ENCODE assay signal across 8 cellular contexts in genomic region chr17:82457790-82458129, GRCh38. TPM values are rescaled to one million over a fixed set of nuclear protein-coding genes. Genes with fewer than 3 reads are reported as not detected.
DNase-seq lines count a peak whose midpoint lies in the region; ATAC-seq and TF ChIP-seq lines count a peak whose summit lies in the region.

No MANE protein-coding gene starts in this region.

- peak overlapping the region; percentile 93 for H3K4me3 Mint-ChIP-seq in T-helper 17 cell

- peaks cover 16 to 21% of the 10 kb centered on the region in 2 donors for H3K4me1 ChIP-seq in gastrocnemius medialis

- H3K27ac Mint-ChIP-seq in T-helper 17 cell, result peak overlapping the region; percentile 92

- H3K36me3 Mint-ChIP-seq in T-helper 17 cell (ENCODE audit: low read depth), result peaks cover 4% of the 10 kb centered on the region

- H3K27me3 ChIP-seq in gastrocnemius medialis, result no peaks in the 10 kb centered on the region

- H3K9me3 ChIP-seq in T-helper 17 cell (ENCODE audit: control insufficient read depth, low read length, poor library complexity, severe bottlenecking) (no peaks in the 10 kb centered on the region), gastrocnemius medialis (no peaks in the 10 kb centered on the region)

- DNase-seq in T-helper 17 cell, result no peak
- DNase-seq in fibroblast of villous mesenchyme (ENCODE audit: low read depth), result no peak
- no peak for DNase-seq in gastrocnemius medialis
- no peak for DNase-seq in NCI-H2081 treated with DMSO at 0.1 percent for 48 hours (lab: John Stamatoyannopoulos, UW)
- DNase-seq in NCI-H2196 (lab: John Stamatoyannopoulos, UW; ENCODE audit: unreplicated experiment), result no peak
- no peak for DNase-seq in middle frontal gyrus (ENCODE audit: extremely low spot score, low spot score)

- peaks cover 0 to 27% of the 10 kb centered on the region in 2 donors for H3K36me3 ChIP-seq in gastrocnemius medialis

- TF ChIP-seq CTCF in fibroblast of villous mesenchyme (IDR thresholded peaks at IDR 0.05; ENCODE audit: insufficient read depth, low read depth, low read length), result no peak
- no peak for TF ChIP-seq CTCF in gastrocnemius medialis (IDR thresholded peaks at IDR 0.05 in 4 of 5, conservative IDR thresholded peaks at IDR 0.05 in 1 of 5)

- peak overlapping the region; percentile 78 for H3K4me3 ChIP-seq in fibroblast of villous mesenchyme (ENCODE audit: low read depth, low read length)
- peak overlapping the region; percentile 68 to 98 (median 80) for H3K4me3 ChIP-seq in gastrocnemius medialis

- intact Hi-C loops in gastrocnemius medialis (cut with DNase I; ENCODE audit: low total_unique reads), result loop anchor here (1.0 to 10.0 kb wide), 4 partner anchors 37 to 533 kb away; partner anchors contain the start of genes FOXK2 and MAFG

- H3K27ac ChIP-seq in gastrocnemius medialis, result peak overlapping the region; percentile 99 to 100 (median 100)

- H3K4me1 Mint-ChIP-seq in T-helper 17 cell, result peaks cover 27% of the 10 kb centered on the region

- TF ChIP-seq POLR2A in gastrocnemius medialis (IDR thresholded peaks at IDR 0.05), result no peak

- in situ Hi-C loops in gastrocnemius medialis (cut with MboI; ENCODE audit: low sequenced_read_pairs in 4 of 4), result no loop called here

- no peaks in the 10 kb centered on the region for H3K27me3 Mint-ChIP-seq in T-helper 17 cell

- ATAC-seq in GM21737 (IDR thresholded peaks at IDR 0.05; ENCODE audit: unreplicated experiment) (peak; percentile 1), T-helper 17 cell (no peak), gastrocnemius medialis (no peak), HG03095 (IDR thresholded peaks at IDR 0.05; ENCODE audit: unreplicated experiment) (no peak)

RNA-seq across cellular contexts. Expression of gene NARF, which starts 0.8 kb away (rescaled TPM):
- total RNA-seq in T-helper 17 cell (10 to 100 TPM; 86.2 to 94.4 TPM), fibroblast of villous mesenchyme (21.6 and 30.3 TPM in 2 replicates), gastrocnemius medialis (10 to 100 TPM; 29.6 to 63.4 (median 49.0) TPM)

RNA-seq across cellular contexts. Expression of gene CYBC1, which starts 7.2 kb away (rescaled TPM):
- total RNA-seq in T-helper 17 cell, result 100 to 1,000 TPM; 110 to 121 TPM
- total RNA-seq in fibroblast of villous mesenchyme, result 46.2 and 59.6 TPM in 2 replicates
- total RNA-seq in gastrocnemius medialis, result 10 to 100 TPM; 17.3 to 29.8 (median 19.3) TPM

RNA-seq across cellular contexts. Expression of gene OGFOD3, which starts 39.4 kb away (rescaled TPM):
- total RNA-seq in T-helper 17 cell, result 10 to 100 TPM; 15.8 to 16.5 TPM
- total RNA-seq in fibroblast of villous mesenchyme, result 20.7 and 28.0 TPM in 2 replicates
- total RNA-seq in gastrocnemius medialis, result 10 to 100 TPM; 25.8 to 72.1 (median 27.7) TPM

RNA-seq across cellular contexts. Expression of gene HEXD, which starts 39.6 kb away (rescaled TPM):
- total RNA-seq in T-helper 17 cell, result 10 to 100 TPM; 32.2 to 33.4 TPM
- total RNA-seq in fibroblast of villous mesenchyme, result 11.0 and 12.5 TPM in 2 replicates
- total RNA-seq in gastrocnemius medialis, result 10 to 100 TPM; 15.5 to 35.1 (median 22.5) TPM
